ENCODE assay signal across 8 cellular contexts in the genomic region with DNA sequence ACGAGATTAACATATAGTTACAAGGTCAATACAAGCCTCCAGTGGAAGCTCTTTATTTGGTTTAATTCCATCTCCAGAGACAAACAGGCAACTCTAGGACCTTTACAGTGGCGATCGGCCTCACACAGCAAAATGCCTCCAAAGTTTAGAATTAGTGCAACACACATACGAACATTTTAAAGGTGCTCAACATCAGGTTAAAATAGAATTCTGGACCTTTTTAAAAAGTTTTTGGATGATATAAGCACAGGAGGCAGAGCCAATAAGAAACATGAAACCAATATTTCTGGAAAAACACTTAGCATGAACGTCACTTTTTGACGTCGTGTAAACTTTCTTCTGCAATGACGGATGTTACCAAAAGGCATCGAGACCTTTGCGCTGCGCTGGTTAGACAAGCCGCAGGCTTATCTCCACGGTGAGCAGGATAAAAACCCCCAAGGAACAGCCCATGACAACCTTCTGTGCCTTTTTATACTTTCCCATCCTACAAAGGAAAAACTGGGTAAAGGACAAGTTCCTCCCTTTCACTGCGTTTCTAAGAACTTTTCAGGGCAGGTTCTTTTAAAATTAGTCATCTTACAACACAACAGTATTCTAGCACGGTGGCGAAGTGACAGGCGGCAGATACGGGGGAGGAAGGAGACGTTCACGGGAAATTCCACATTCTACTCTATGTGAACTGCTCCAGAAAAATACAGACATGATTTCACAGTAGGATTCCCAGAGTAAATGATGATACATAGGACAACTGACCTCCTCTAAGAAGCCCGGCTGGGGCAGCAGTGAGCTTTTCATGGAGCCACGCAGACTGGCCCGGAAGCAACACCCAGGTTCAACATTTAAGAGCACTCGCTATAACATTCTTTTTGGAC. TPM values are rescaled to one million over a fixed set of nuclear protein-coding genes. Genes with fewer than 3 reads are reported as not detected.
DNase-seq lines count a peak whose midpoint lies in the region; ATAC-seq and TF ChIP-seq lines count a peak whose summit lies in the region.

No MANE protein-coding gene starts in this region.

- DNase-seq in GM06990 (ENCODE audit: extremely low read depth, insufficient read length) (no peak), RKO (ENCODE audit: low spot score) (peak; percentile 50), ascending aorta (ENCODE audit: low spot score in 2 of 2) (no peak), transverse colon (peak; percentile 45), KG1 (lab: John Stamatoyannopoulos, UW) (no peak), occipital lobe (lab: John Stamatoyannopoulos, UW) (no peak)

- no peaks in the 10 kb centered on the region for H3K9me3 ChIP-seq in ascending aorta
- no peaks in the 10 kb centered on the region for H3K9me3 ChIP-seq in muscle layer of colon (ENCODE audit: low read length)
- no peaks in the 10 kb centered on the region for H3K9me3 ChIP-seq in transverse colon

- peaks cover 11 to 26% of the 10 kb centered on the region in 2 donors for H3K4me1 ChIP-seq in ascending aorta
- peaks cover 59% of the 10 kb centered on the region for H3K4me1 ChIP-seq in muscle layer of colon (ENCODE audit: insufficient read depth, low read length)
- peaks cover 23 to 77% (median 49%) of the 10 kb centered on the region in 4 donors for H3K4me1 ChIP-seq in transverse colon

- intact Hi-C loops in ascending aorta (cut with DNase I) = loop anchor here (5.0 kb wide), 1 partner anchor 50 kb away; no protein-coding TSS in a partner anchor
- intact Hi-C loops in transverse colon (cut with DNase I; ENCODE audit: low total_unique reads) = loop anchor here (10.0 kb wide), 1 partner anchor 347 kb away; no protein-coding TSS in a partner anchor

- no peaks in the 10 kb centered on the region for H3K27me3 ChIP-seq in GM06990 (replicated peaks; ENCODE audit: control insufficient read depth, insufficient read depth, low read length)
- no peaks in the 10 kb centered on the region for H3K27me3 ChIP-seq in ascending aorta
- no peaks in the 10 kb centered on the region for H3K27me3 ChIP-seq in muscle layer of colon (ENCODE audit: control insufficient read depth in 1 of 2, insufficient read depth in 2 of 2, low read length in 2 of 2)
- no peaks in the 10 kb centered on the region for H3K27me3 ChIP-seq in transverse colon

- in situ Hi-C loops in transverse colon (cut with MboI; ENCODE audit: low pct_ligation_motif_present in 1 of 4, low pct_unique_long_range_greater_than_20kb in 1 of 4, low sequenced_read_pairs in 3 of 4) = loop anchor here in 3 of 4 donors (25.0 kb wide), 2 partner anchors 150 to 350 kb away; a partner anchor contains a TSS

- TF ChIP-seq EP300 in transverse colon (IDR thresholded peaks at IDR 0.05; ENCODE audit: low read depth) = no peak

- H3K27ac ChIP-seq in ascending aorta (peak overlapping the region; percentile 79 to 83), muscle layer of colon (ENCODE audit: low read depth, low read length) (peak overlapping the region; percentile 55), transverse colon (peak overlapping the region; percentile 85 to 90 (median 87))

- no peak for ATAC-seq in GM21619 (IDR thresholded peaks at IDR 0.05; ENCODE audit: unreplicated experiment)

- TF ChIP-seq CTCF in GM06990 (IDR thresholded peaks at IDR 0.05; ENCODE audit: insufficient read depth, low read length, poor library complexity, severe bottlenecking) (peak; percentile 30), ascending aorta (IDR thresholded peaks at IDR 0.05) (no peak), transverse colon (IDR thresholded peaks at IDR 0.05) (no peak)

- peak overlapping the region; percentile 33 for H3K4me3 ChIP-seq in GM06990 (replicated peaks; ENCODE audit: low read depth, low read length)
- H3K4me3 ChIP-seq in ascending aorta = no peak overlapping the region
- no peak overlapping the region for H3K4me3 ChIP-seq in muscle layer of colon (ENCODE audit: low read depth in 1 of 2, low read length in 2 of 2)
- no peak overlapping the region for H3K4me3 ChIP-seq in transverse colon

- TF ChIP-seq POLR2A in transverse colon (IDR thresholded peaks at IDR 0.05) = peak; percentile 31

- WGBS in transverse colon (ENCODE audit: low coverage in 1 of 2), 2 donors = 50 to 80% methylated on average over 9 to 24 of the region's 24 CpGs

- H3K9ac ChIP-seq in muscle layer of colon (ENCODE audit: low read length) = no peak overlapping the region

- H3K36me3 ChIP-seq in GM06990 (ENCODE audit: control insufficient read depth, insufficient read depth, low read length) = peaks cover 14% of the 10 kb centered on the region
- H3K36me3 ChIP-seq in ascending aorta = peaks cover 10 to 27% of the 10 kb centered on the region in 2 donors
- H3K36me3 ChIP-seq in muscle layer of colon (ENCODE audit: insufficient read depth, low read length) = peaks cover 32% of the 10 kb centered on the region
- no peaks in the 10 kb centered on the region for H3K36me3 ChIP-seq in transverse colon

RNA-seq across cellular contexts. Expression of a gene that starts 52.2 kb away (rescaled TPM):
- total RNA-seq in ascending aorta = 34.0 TPM
- total RNA-seq in transverse colon = 10 to 100 TPM; 18.3 to 40.0 (median 25.3) TPM
- total RNA-seq in occipital lobe = 9.8 TPM

RNA-seq across cellular contexts. Expression of a gene that starts 52.4 kb away (rescaled TPM):
- total RNA-seq in ascending aorta (19.2 TPM), transverse colon (100 to 1,000 TPM in 1 of 4 donors, 10 to 100 TPM in 3; 43.6 to 263 (median 47.7) TPM), occipital lobe (40.2 TPM)

Comparison
In these comparisons a context has a peak if more than half of its experiments do, and no peak if none do; other contexts are left out.
1. DNase-seq: peak in RKO (single experiment) and transverse colon (single experiment); none in GM06990 (single experiment), ascending aorta (0 of 2), KG1 (single experiment) and occipital lobe (single experiment).
2. Peak in every context shown above with its lines, with median percentiles within 50 percentile points of each other: H3K27ac ChIP-seq.